ENCODE assay signal across 2 cellular contexts in the genomic region with DNA sequence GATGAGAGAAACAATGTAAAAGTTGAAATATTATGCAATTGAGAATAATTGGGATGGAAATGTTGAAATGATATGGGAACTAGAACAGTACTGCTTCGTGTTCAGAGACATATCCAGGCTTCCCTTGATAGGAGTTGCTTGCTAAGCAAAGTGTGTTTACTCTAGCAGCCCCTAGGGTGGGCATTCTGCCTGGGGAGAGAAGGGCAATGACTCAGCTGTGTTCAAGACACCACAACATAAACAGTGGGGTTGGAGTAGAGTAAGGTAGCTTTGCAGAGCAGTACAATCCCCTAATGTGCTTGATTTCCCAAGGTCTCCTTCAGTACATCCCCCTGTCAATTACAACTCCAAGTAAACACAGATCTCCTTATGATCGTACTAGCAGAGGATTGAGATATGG.
TF ChIP-seq lines count a peak whose summit lies in the region.

No MANE protein-coding gene starts in this region.

TF ChIP-seq in IMR-90, 13 proteins besides CTCF, POLR2A, EP300 and RAD21 (continued from another document):
- TF ChIP-seq USF2 (IDR thresholded peaks at IDR 0.05; ENCODE audit: low read depth, low read length), result no peak

TF ChIP-seq in WTC11, 78 proteins besides CTCF, POLR2A, EP300 and RAD21 (continued from another document):
- TF ChIP-seq, protein P1, sequence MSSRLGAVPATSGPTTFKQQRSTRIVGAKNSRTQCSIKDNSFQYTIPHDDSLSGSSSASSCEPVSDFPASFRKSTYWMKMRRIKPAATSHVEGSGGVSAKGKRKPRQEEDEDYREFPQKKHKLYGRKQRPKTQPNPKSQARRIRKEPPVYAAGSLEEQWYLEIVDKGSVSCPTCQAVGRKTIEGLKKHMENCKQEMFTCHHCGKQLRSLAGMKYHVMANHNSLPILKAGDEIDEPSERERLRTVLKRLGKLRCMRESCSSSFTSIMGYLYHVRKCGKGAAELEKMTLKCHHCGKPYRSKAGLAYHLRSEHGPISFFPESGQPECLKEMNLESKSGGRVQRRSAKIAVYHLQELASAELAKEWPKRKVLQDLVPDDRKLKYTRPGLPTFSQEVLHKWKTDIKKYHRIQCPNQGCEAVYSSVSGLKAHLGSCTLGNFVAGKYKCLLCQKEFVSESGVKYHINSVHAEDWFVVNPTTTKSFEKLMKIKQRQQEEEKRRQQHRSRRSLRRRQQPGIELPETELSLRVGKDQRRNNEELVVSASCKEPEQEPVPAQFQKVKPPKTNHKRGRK (CRISPR knock-in tag; IDR thresholded peaks at IDR 0.05; ENCODE audit: borderline replicate concordance), result no peak
- TF ChIP-seq TEAD4 (CRISPR knock-in tag; IDR thresholded peaks at IDR 0.05) (no peak), MYBL2 (CRISPR knock-in tag; IDR thresholded peaks at IDR 0.05) (no peak), ZNF263 (CRISPR knock-in tag; IDR thresholded peaks at IDR 0.05; ENCODE audit: low read depth) (no peak), ZNF671 (CRISPR knock-in tag; IDR thresholded peaks at IDR 0.05) (no peak), NFYB (CRISPR knock-in tag; conservative IDR thresholded peaks at IDR 0.05; ENCODE audit: low read depth) (no peak), NR3C1 (CRISPR knock-in tag; conservative IDR thresholded peaks at IDR 0.05; ENCODE audit: low read depth) (no peak), ESRRA (CRISPR knock-in tag; IDR thresholded peaks at IDR 0.05; ENCODE audit: borderline replicate concordance) (no peak), AR (CRISPR knock-in tag; IDR thresholded peaks at IDR 0.05) (no peak), EMX1 (CRISPR knock-in tag; IDR thresholded peaks at IDR 0.05) (no peak), ZBTB21 (CRISPR knock-in tag; IDR thresholded peaks at IDR 0.05; ENCODE audit: borderline replicate concordance) (no peak), ARID4B (CRISPR knock-in tag; IDR thresholded peaks at IDR 0.05; ENCODE audit: borderline replicate concordance) (no peak), SMAD4 (CRISPR knock-in tag; IDR thresholded peaks at IDR 0.05) (no peak), ZNF317 (CRISPR knock-in tag; IDR thresholded peaks at IDR 0.05; ENCODE audit: borderline replicate concordance, low read depth) (no peak), MLX (CRISPR knock-in tag; IDR thresholded peaks at IDR 0.05) (no peak)
- TF ChIP-seq, protein P2, sequence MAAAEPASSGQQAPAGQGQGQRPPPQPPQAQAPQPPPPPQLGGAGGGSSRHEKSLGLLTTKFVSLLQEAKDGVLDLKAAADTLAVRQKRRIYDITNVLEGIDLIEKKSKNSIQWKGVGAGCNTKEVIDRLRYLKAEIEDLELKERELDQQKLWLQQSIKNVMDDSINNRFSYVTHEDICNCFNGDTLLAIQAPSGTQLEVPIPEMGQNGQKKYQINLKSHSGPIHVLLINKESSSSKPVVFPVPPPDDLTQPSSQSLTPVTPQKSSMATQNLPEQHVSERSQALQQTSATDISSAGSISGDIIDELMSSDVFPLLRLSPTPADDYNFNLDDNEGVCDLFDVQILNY (CRISPR knock-in tag; IDR thresholded peaks at IDR 0.05), result no peak
- TF ChIP-seq, protein P3, sequence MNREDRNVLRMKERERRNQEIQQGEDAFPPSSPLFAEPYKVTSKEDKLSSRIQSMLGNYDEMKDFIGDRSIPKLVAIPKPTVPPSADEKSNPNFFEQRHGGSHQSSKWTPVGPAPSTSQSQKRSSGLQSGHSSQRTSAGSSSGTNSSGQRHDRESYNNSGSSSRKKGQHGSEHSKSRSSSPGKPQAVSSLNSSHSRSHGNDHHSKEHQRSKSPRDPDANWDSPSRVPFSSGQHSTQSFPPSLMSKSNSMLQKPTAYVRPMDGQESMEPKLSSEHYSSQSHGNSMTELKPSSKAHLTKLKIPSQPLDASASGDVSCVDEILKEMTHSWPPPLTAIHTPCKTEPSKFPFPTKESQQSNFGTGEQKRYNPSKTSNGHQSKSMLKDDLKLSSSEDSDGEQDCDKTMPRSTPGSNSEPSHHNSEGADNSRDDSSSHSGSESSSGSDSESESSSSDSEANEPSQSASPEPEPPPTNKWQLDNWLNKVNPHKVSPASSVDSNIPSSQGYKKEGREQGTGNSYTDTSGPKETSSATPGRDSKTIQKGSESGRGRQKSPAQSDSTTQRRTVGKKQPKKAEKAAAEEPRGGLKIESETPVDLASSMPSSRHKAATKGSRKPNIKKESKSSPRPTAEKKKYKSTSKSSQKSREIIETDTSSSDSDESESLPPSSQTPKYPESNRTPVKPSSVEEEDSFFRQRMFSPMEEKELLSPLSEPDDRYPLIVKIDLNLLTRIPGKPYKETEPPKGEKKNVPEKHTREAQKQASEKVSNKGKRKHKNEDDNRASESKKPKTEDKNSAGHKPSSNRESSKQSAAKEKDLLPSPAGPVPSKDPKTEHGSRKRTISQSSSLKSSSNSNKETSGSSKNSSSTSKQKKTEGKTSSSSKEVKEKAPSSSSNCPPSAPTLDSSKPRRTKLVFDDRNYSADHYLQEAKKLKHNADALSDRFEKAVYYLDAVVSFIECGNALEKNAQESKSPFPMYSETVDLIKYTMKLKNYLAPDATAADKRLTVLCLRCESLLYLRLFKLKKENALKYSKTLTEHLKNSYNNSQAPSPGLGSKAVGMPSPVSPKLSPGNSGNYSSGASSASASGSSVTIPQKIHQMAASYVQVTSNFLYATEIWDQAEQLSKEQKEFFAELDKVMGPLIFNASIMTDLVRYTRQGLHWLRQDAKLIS (CRISPR knock-in tag; IDR thresholded peaks at IDR 0.05; ENCODE audit: borderline replicate concordance), result no peak
